Comparison of ENCODE assay signal across 1 cellular context in the genomic region with DNA sequence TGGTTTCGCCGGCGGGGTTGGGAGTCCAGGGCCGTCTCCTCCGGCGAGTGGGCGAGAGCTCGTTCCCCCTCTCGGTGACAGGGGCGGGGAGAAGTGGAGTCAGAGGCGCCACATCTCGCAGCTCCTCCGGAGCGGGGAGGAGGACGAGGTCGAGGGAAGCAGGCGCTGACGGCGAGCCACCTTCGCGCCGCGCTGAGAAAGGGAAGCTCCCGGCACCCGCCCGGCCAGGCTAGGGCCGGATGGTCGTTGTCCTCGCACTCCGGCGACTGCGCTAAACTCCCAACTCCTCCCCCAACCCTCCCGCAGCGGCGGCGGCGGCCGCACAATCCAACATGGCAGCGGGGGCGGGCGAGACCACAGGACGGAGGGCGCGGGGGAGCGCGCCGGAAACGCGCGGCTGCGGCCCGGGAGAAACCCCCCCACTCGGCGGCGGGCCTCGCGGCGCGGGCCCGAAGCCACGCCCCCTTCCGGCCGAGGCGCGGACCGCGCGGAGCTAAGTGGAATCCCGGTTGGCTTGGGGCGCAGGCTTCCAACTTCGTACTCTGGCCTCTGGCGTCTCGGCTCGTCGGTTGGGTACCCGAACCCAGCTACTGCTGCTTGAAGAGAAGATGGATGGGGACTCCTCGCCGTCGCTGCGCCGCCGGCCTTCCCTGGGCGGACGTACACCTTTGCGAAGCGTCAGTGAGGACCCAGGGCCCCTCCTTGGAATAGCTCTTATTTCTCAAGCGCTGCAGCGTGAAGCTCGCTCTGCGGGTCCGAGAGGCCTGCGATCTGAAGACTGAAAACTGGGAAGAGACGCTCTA.
TF ChIP-seq lines count a peak whose summit lies in the region.

A gene (minus strand): TSS at position 270 of the 803 bp plus-strand sequence. CDS start 269 bp downstream, at position 1.

TF ChIP-seq in HEK293, 187 proteins besides CTCF, POLR2A, EP300 and RAD21 (continued from another document):
- TF ChIP-seq, protein P1, sequence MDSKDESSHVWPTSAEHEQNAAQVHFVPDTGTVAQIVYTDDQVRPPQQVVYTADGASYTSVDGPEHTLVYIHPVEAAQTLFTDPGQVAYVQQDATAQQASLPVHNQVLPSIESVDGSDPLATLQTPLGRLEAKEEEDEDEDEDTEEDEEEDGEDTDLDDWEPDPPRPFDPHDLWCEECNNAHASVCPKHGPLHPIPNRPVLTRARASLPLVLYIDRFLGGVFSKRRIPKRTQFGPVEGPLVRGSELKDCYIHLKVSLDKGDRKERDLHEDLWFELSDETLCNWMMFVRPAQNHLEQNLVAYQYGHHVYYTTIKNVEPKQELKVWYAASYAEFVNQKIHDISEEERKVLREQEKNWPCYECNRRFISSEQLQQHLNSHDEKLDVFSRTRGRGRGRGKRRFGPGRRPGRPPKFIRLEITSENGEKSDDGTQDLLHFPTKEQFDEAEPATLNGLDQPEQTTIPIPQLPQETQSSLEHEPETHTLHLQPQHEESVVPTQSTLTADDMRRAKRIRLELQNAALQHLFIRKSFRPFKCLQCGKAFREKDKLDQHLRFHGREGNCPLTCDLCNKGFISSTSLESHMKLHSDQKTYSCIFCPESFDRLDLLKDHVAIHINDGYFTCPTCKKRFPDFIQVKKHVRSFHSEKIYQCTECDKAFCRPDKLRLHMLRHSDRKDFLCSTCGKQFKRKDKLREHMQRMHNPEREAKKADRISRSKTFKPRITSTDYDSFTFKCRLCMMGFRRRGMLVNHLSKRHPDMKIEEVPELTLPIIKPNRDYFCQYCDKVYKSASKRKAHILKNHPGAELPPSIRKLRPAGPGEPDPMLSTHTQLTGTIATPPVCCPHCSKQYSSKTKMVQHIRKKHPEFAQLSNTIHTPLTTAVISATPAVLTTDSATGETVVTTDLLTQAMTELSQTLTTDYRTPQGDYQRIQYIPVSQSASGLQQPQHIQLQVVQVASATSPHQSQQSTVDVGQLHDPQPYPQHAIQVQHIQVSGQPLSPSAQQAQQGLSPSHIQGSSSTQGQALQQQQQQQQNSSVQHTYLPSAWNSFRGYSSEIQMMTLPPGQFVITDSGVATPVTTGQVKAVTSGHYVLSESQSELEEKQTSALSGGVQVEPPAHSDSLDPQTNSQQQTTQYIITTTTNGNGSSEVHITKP (tag by site-specific recombination; IDR thresholded peaks at IDR 0.05), result peak; percentile 92
- TF ChIP-seq ZNF658 (tag by site-specific recombination; IDR thresholded peaks at IDR 0.05) (no peak), ZNF426 (tag by site-specific recombination; IDR thresholded peaks at IDR 0.05) (no peak), ZNF792 (tag by site-specific recombination; IDR thresholded peaks at IDR 0.05) (no peak), ZNF660 (tag by site-specific recombination; IDR thresholded peaks at IDR 0.05) (peak; percentile 69), ZNF239 (tag by site-specific recombination; IDR thresholded peaks at IDR 0.05) (no peak; the same call in 1 of the 2 replicates), EGR2 (tag by site-specific recombination; IDR thresholded peaks at IDR 0.05; ENCODE audit: low read depth) (peak; percentile 66), ZSCAN23 (tag by site-specific recombination; IDR thresholded peaks at IDR 0.05) (no peak), ZXDB (tag by site-specific recombination; IDR thresholded peaks at IDR 0.05) (no peak; the same call in none of the 2 replicates), ZBTB17 (tag by site-specific recombination; IDR thresholded peaks at IDR 0.05) (peak; percentile 78), ZNF776 (tag by site-specific recombination; IDR thresholded peaks at IDR 0.05; ENCODE audit: borderline replicate concordance) (no peak), KLF16 (tag by site-specific recombination; IDR thresholded peaks at IDR 0.05) (peak; percentile 67; the same call in 1 of the 2 replicates), ZNF843 (tag by site-specific recombination; IDR thresholded peaks at IDR 0.05) (peak; percentile 61), ZNF549 (tag by site-specific recombination; IDR thresholded peaks at IDR 0.05) (0 out of 2 replicates have a peak, but pooled peaks have one; percentile 23), ZNF701 (tag by site-specific recombination; IDR thresholded peaks at IDR 0.05) (no peak), ZNF433 (tag by site-specific recombination; IDR thresholded peaks at IDR 0.05; ENCODE audit: low read depth) (no peak), ZNF37A (tag by site-specific recombination; IDR thresholded peaks at IDR 0.05) (0 out of 2 replicates have a peak, but pooled peaks have one; percentile 25), WT1 (tag by site-specific recombination; IDR thresholded peaks at IDR 0.05) (0 out of 2 replicates have a peak, but pooled peaks have one; percentile 18), ZIC2 (tag by site-specific recombination; IDR thresholded peaks at IDR 0.05) (peak; percentile 27; the same call in 1 of the 2 replicates), ZNF544 (tag by site-specific recombination; IDR thresholded peaks at IDR 0.05) (no peak), HOXA7 (CRISPR knock-in tag; IDR thresholded peaks at IDR 0.05; ENCODE audit: borderline replicate concordance) (no peak), IKZF3 (tag by site-specific recombination; IDR thresholded peaks at IDR 0.05) (peak; percentile 76), ZNF600 (tag by site-specific recombination; IDR thresholded peaks at IDR 0.05) (0 out of 2 replicates have a peak, but pooled peaks have one; percentile 5), ZNF324 (tag by site-specific recombination; IDR thresholded peaks at IDR 0.05) (no peak; the same call in 1 of the 2 replicates), YY1 (tag by site-specific recombination; IDR thresholded peaks at IDR 0.05) (peak; percentile 78), ZNF341 (tag by site-specific recombination; IDR thresholded peaks at IDR 0.05; ENCODE audit: low read depth) (peak; percentile 76), SP2 (tag by site-specific recombination; IDR thresholded peaks at IDR 0.05) (peak; percentile 69), SALL2 (tag by site-specific recombination; IDR thresholded peaks at IDR 0.05; ENCODE audit: borderline replicate concordance) (no peak), ZNF48 (tag by site-specific recombination; IDR thresholded peaks at IDR 0.05) (no peak), ZSCAN30 (tag by site-specific recombination; IDR thresholded peaks at IDR 0.05) (peak; percentile 65; the same call in 1 of the 2 replicates), ZNF335 (tag by site-specific recombination; conservative IDR thresholded peaks at IDR 0.05) (peak; percentile 92), ZNF132 (tag by site-specific recombination; IDR thresholded peaks at IDR 0.05; ENCODE audit: borderline replicate concordance) (no peak), ZNF404 (tag by site-specific recombination; IDR thresholded peaks at IDR 0.05) (no peak), ZNF354C (tag by site-specific recombination; IDR thresholded peaks at IDR 0.05; ENCODE audit: borderline replicate concordance, low read depth) (no peak), ZNF223 (tag by site-specific recombination; IDR thresholded peaks at IDR 0.05) (no peak), ZNF768 (tag by site-specific recombination; IDR thresholded peaks at IDR 0.05) (no peak), ZNF510 (tag by site-specific recombination; IDR thresholded peaks at IDR 0.05; ENCODE audit: insufficient replicate concordance) (no peak)
- TF ChIP-seq, protein P2, sequence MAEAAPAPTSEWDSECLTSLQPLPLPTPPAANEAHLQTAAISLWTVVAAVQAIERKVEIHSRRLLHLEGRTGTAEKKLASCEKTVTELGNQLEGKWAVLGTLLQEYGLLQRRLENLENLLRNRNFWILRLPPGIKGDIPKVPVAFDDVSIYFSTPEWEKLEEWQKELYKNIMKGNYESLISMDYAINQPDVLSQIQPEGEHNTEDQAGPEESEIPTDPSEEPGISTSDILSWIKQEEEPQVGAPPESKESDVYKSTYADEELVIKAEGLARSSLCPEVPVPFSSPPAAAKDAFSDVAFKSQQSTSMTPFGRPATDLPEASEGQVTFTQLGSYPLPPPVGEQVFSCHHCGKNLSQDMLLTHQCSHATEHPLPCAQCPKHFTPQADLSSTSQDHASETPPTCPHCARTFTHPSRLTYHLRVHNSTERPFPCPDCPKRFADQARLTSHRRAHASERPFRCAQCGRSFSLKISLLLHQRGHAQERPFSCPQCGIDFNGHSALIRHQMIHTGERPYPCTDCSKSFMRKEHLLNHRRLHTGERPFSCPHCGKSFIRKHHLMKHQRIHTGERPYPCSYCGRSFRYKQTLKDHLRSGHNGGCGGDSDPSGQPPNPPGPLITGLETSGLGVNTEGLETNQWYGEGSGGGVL (tag by site-specific recombination; IDR thresholded peaks at IDR 0.05), result peak; percentile 83
- TF ChIP-seq, protein P3, sequence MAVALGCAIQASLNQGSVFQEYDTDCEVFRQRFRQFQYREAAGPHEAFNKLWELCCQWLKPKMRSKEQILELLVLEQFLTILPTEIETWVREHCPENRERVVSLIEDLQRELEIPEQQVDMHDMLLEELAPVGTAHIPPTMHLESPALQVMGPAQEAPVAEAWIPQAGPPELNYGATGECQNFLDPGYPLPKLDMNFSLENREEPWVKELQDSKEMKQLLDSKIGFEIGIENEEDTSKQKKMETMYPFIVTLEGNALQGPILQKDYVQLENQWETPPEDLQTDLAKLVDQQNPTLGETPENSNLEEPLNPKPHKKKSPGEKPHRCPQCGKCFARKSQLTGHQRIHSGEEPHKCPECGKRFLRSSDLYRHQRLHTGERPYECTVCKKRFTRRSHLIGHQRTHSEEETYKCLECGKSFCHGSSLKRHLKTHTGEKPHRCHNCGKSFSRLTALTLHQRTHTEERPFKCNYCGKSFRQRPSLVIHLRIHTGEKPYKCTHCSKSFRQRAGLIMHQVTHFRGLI (tag by site-specific recombination; IDR thresholded peaks at IDR 0.05), result peak; percentile 15; the same call in 1 of the 2 replicates
- TF ChIP-seq, protein P4, sequence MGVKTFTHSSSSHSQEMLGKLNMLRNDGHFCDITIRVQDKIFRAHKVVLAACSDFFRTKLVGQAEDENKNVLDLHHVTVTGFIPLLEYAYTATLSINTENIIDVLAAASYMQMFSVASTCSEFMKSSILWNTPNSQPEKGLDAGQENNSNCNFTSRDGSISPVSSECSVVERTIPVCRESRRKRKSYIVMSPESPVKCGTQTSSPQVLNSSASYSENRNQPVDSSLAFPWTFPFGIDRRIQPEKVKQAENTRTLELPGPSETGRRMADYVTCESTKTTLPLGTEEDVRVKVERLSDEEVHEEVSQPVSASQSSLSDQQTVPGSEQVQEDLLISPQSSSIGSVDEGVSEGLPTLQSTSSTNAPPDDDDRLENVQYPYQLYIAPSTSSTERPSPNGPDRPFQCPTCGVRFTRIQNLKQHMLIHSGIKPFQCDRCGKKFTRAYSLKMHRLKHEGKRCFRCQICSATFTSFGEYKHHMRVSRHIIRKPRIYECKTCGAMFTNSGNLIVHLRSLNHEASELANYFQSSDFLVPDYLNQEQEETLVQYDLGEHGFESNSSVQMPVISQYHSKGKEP (tag by site-specific recombination; IDR thresholded peaks at IDR 0.05), result peak; percentile 76
- TF ChIP-seq, protein P5, sequence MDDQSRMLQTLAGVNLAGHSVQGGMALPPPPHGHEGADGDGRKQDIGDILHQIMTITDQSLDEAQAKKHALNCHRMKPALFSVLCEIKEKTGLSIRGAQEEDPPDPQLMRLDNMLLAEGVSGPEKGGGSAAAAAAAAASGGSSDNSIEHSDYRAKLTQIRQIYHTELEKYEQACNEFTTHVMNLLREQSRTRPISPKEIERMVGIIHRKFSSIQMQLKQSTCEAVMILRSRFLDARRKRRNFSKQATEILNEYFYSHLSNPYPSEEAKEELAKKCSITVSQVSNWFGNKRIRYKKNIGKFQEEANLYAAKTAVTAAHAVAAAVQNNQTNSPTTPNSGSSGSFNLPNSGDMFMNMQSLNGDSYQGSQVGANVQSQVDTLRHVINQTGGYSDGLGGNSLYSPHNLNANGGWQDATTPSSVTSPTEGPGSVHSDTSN (CRISPR knock-in tag; IDR thresholded peaks at IDR 0.05), result peak; percentile 64; the same call in 1 of the 2 replicates
- TF ChIP-seq, protein P6, sequence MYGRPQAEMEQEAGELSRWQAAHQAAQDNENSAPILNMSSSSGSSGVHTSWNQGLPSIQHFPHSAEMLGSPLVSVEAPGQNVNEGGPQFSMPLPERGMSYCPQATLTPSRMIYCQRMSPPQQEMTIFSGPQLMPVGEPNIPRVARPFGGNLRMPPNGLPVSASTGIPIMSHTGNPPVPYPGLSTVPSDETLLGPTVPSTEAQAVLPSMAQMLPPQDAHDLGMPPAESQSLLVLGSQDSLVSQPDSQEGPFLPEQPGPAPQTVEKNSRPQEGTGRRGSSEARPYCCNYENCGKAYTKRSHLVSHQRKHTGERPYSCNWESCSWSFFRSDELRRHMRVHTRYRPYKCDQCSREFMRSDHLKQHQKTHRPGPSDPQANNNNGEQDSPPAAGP (tag by site-specific recombination; IDR thresholded peaks at IDR 0.05), result peak; percentile 24; the same call in 1 of the 2 replicates
